In genomic region chr12:56129914-56130495, GRCh38 we compare ENCODE assay signal across 8 cellular contexts. TPM values are rescaled to one million over a fixed set of nuclear protein-coding genes. Genes with fewer than 3 reads are reported as not detected.
DNase-seq lines count a peak whose midpoint lies in the region; TF ChIP-seq lines count a peak whose summit lies in the region.
"Not testable (repeated sequence)": the region's sequence is repeated elsewhere in the genome, so short reads cannot be mapped to it uniquely, and the experiment has no call there.

No MANE protein-coding gene starts in this region.

- H3K27ac Mint-ChIP-seq in activated naive CD8-positive, alpha-beta T cell treated with anti-CD3 and anti-CD28 coated beads for 36 hours, result peak overlapping the region; percentile 97
- not testable (repeated sequence) for H3K27ac Mint-ChIP-seq in endodermal cell
- H3K27ac Mint-ChIP-seq in immature natural killer cell (peak overlapping the region; percentile 94 to 98 (median 97)), nephron (peak overlapping the region; percentile 54 to 90 (median 70))
- H3K27ac Mint-ChIP-seq in stimulated activated naive CD8-positive, alpha-beta T cell treated with anti-CD3 and anti-CD28 coated beads, Interleukin-15, Interleukin-2, amounts not matched to agents 100 ng/mL and 50 ng/mL, for 24 hours, result peak overlapping the region; percentile 88

- not testable (repeated sequence) for H3K9me3 ChIP-seq in SK-N-SH; endodermal cell (ENCODE audit: control insufficient read depth, low read length)

- TF ChIP-seq RAD21 in SK-N-SH (IDR thresholded peaks at IDR 0.05; ENCODE audit: low read length), result not testable (repeated sequence)

- H3K27ac ChIP-seq in SK-N-SH (ENCODE audit: low read depth in 2 of 2, low read length in 1 of 2), result peak overlapping the region; percentile 74 to 85; a peak in 2 of 4 replicates
- not testable (repeated sequence) for H3K27ac ChIP-seq in endodermal cell (ENCODE audit: low read depth, low read length)

- H3K27me3 Mint-ChIP-seq in activated naive CD8-positive, alpha-beta T cell treated with anti-CD3 and anti-CD28 coated beads for 36 hours; endodermal cell (ENCODE audit: insufficient read depth); nephron (ENCODE audit: low read depth); stimulated activated naive CD8-positive, alpha-beta T cell treated with anti-CD3 and anti-CD28 coated beads, Interleukin-15, Interleukin-2, amounts not matched to agents 100 ng/mL and 50 ng/mL, for 24 hours: not testable (repeated sequence)
- H3K27me3 Mint-ChIP-seq in immature natural killer cell (ENCODE audit: low read depth in 3 of 3), result peaks cover 10 to 21% (median 11%) of the 10 kb centered on the region in 3 donors

- peak overlapping the region; percentile 88 for H3K9ac ChIP-seq in SK-N-SH
- peak overlapping the region; percentile 78 for H3K9ac ChIP-seq in endodermal cell (ENCODE audit: extremely low read depth, low read length, poor library complexity, severe bottlenecking)

- POLR2A ChIA-PET in SK-N-SH (lab: Yijun Ruan, JAX), result interaction anchor here (0.7 to 2.7 kb wide), 3 partner anchors 12 to 25 kb away, joined by 3 to 14 read pairs (median 4); partner anchors contain the start of gene PA2G4

- not testable (repeated sequence) for H2AFZ ChIP-seq in SK-N-SH (ENCODE audit: low read depth)

- peak overlapping the region; percentile 98 for H3K4me2 ChIP-seq in SK-N-SH

- peak overlapping the region; percentile 95 for H3K4me3 Mint-ChIP-seq in activated naive CD8-positive, alpha-beta T cell treated with anti-CD3 and anti-CD28 coated beads for 36 hours
- peak overlapping the region; percentile 89 for H3K4me3 Mint-ChIP-seq in endodermal cell
- H3K4me3 Mint-ChIP-seq in immature natural killer cell, result peak overlapping the region; percentile 93 to 99 (median 98)
- H3K4me3 Mint-ChIP-seq in nephron, result peak overlapping the region; percentile 92 to 97 (median 95)
- peak overlapping the region; percentile 99 for H3K4me3 Mint-ChIP-seq in stimulated activated naive CD8-positive, alpha-beta T cell treated with anti-CD3 and anti-CD28 coated beads, Interleukin-15, Interleukin-2, amounts not matched to agents 100 ng/mL and 50 ng/mL, for 24 hours

- peak overlapping the region; percentile 95 for H3K4me3 ChIP-seq in AG09309 (ENCODE audit: control insufficient read depth, low read depth, low read length)
- H3K4me3 ChIP-seq in HFF-Myc (replicated peaks; ENCODE audit: low read depth, low read length), result peak overlapping the region; percentile 88
- peak overlapping the region; percentile 67 to 89 for H3K4me3 ChIP-seq in SK-N-SH (ENCODE audit: low read depth in 2 of 2, low read length in 1 of 2)
- peak overlapping the region; percentile 94 for H3K4me3 ChIP-seq in endodermal cell (ENCODE audit: low read length)

- not testable (repeated sequence) for H4K20me1 ChIP-seq in SK-N-SH (ENCODE audit: insufficient read depth)

- H3K36me3 Mint-ChIP-seq in activated naive CD8-positive, alpha-beta T cell treated with anti-CD3 and anti-CD28 coated beads for 36 hours, result peaks cover 51% of the 10 kb centered on the region
- H3K36me3 Mint-ChIP-seq in endodermal cell (ENCODE audit: low read depth) (peaks cover 44% of the 10 kb centered on the region), immature natural killer cell (peaks cover 21 to 45% (median 29%) of the 10 kb centered on the region in 3 donors), nephron (ENCODE audit: low read depth) (peaks cover 41% of the 10 kb centered on the region)
- H3K36me3 Mint-ChIP-seq in stimulated activated naive CD8-positive, alpha-beta T cell treated with anti-CD3 and anti-CD28 coated beads, Interleukin-15, Interleukin-2, amounts not matched to agents 100 ng/mL and 50 ng/mL, for 24 hours (ENCODE audit: low read depth), result peaks cover 54% of the 10 kb centered on the region

- not testable (repeated sequence) for H3K9me2 ChIP-seq in SK-N-SH

- not testable (repeated sequence) for H3K27me3 ChIP-seq in SK-N-SH (ENCODE audit: insufficient read depth); endodermal cell (ENCODE audit: control insufficient read depth, insufficient read depth, low read length, poor library complexity, severe bottlenecking)

- peaks cover 46% of the 10 kb centered on the region for H3K79me2 ChIP-seq in SK-N-SH (ENCODE audit: insufficient read depth)

- peaks cover 60% of the 10 kb centered on the region for H3K4me1 Mint-ChIP-seq in activated naive CD8-positive, alpha-beta T cell treated with anti-CD3 and anti-CD28 coated beads for 36 hours
- peaks cover 22% of the 10 kb centered on the region for H3K4me1 Mint-ChIP-seq in endodermal cell
- H3K4me1 Mint-ChIP-seq in immature natural killer cell, result peaks cover 55 to 59% of the 10 kb centered on the region in 2 donors
- H3K4me1 Mint-ChIP-seq in nephron, result peaks cover 41% of the 10 kb centered on the region
- peaks cover 66% of the 10 kb centered on the region for H3K4me1 Mint-ChIP-seq in stimulated activated naive CD8-positive, alpha-beta T cell treated with anti-CD3 and anti-CD28 coated beads, Interleukin-15, Interleukin-2, amounts not matched to agents 100 ng/mL and 50 ng/mL, for 24 hours (ENCODE audit: low read depth)

- peaks cover 25% of the 10 kb centered on the region for H3F3A ChIP-seq in SK-N-SH (replicated peaks; ENCODE audit: insufficient read depth)

- H3K9me3 Mint-ChIP-seq in activated naive CD8-positive, alpha-beta T cell treated with anti-CD3 and anti-CD28 coated beads for 36 hours; endodermal cell; immature natural killer cell; nephron; stimulated activated naive CD8-positive, alpha-beta T cell treated with anti-CD3 and anti-CD28 coated beads, Interleukin-15, Interleukin-2, amounts not matched to agents 100 ng/mL and 50 ng/mL, for 24 hours: not testable (repeated sequence)

- not testable (repeated sequence) for DNase-seq in AG09309 (ENCODE audit: low read depth); HFF-Myc (ENCODE audit: extremely low read depth, low read depth); SK-N-SH; activated naive CD8-positive, alpha-beta T cell treated with anti-CD3 and anti-CD28 coated beads for 36 hours; endodermal cell; immature natural killer cell

- not testable (repeated sequence) for TF ChIP-seq EP300 in SK-N-SH (IDR thresholded peaks at IDR 0.05; ENCODE audit: borderline replicate concordance in 1 of 2, low read depth in 1 of 2, low read length in 1 of 2)

- H3K36me3 ChIP-seq in SK-N-SH (replicated peaks in 1 of 2; ENCODE audit: control insufficient read depth in 1 of 2, insufficient read depth in 2 of 2, low read length in 1 of 2), result peaks cover 37 to 42% of the 10 kb centered on the region in 2 experiments
- H3K36me3 ChIP-seq in endodermal cell (ENCODE audit: control insufficient read depth, insufficient read depth, low read length), result peaks cover 46% of the 10 kb centered on the region

- not testable (repeated sequence) for TF ChIP-seq CTCF in AG09309 (IDR thresholded peaks at IDR 0.05; ENCODE audit: control insufficient read depth, insufficient read depth, low read depth, low read length, missing control alignments); HFF-Myc (IDR thresholded peaks at IDR 0.05; ENCODE audit: low read depth, low read length, missing control alignments); SK-N-SH (IDR thresholded peaks at IDR 0.05); endodermal cell (conservative IDR thresholded peaks at IDR 0.05); nephron (IDR thresholded peaks at IDR 0.05; ENCODE audit: unreplicated experiment in 3 of 3)

- WGBS in SK-N-SH (ENCODE audit: low lambda C conversion rate), result 90% methylated on average over 22 of the region's 22 CpGs
- 80 to 86% methylated on average over 17 to 22 of the region's 22 CpGs for WGBS in endodermal cell (ENCODE audit: insufficient coverage in 1 of 2, insufficient read length in 1 of 2), 2 experiments

- H3K4me1 ChIP-seq in SK-N-SH (ENCODE audit: control insufficient read depth in 1 of 2, insufficient read depth in 2 of 2, low read depth in 1 of 2, low read length in 1 of 2), result peaks cover 13 to 23% of the 10 kb centered on the region in 2 experiments
- H3K4me1 ChIP-seq in endodermal cell (ENCODE audit: control insufficient read depth, insufficient read depth, low read length), result not testable (repeated sequence)

- CTCF ChIA-PET in SK-N-SH (lab: Yijun Ruan, JAX), result interaction anchor here (0.8 to 16.0 kb wide), 8 partner anchors 9 to 204 kb away, joined by 3 to 272 read pairs (median 4); partner anchors contain the start of genes MYL6, PAN2 and SMARCC2

RNA-seq across cellular contexts. Expression of gene ESYT1, which starts 1.9 kb away (rescaled TPM):
- polyA plus RNA-seq in SK-N-SH (2012; rRNA removed) (132 and 143 TPM in 2 replicates), immature natural killer cell (100 to 1,000 TPM; 217 to 502 (median 273) TPM)
- 76.6 and 100 TPM in 2 replicates for polyA plus RNA-seq in SK-N-SH (2012; cell fraction: cytosol; rRNA removed)
- 203 and 237 TPM in 2 replicates for polyA plus RNA-seq in SK-N-SH (2012; cell fraction: nucleus; rRNA removed)
- 100 to 1,000 TPM; 153 to 155 TPM for total RNA-seq in activated naive CD8-positive, alpha-beta T cell treated with anti-CD3 and anti-CD28 coated beads for 36 hours
- 100 to 1,000 TPM in 1 of 2 donors, 10 to 100 TPM in 1; 97.0 to 118 TPM for total RNA-seq in endodermal cell
- 55.5 TPM for polyA plus RNA-seq in endodermal cell (2013, experiment 1 of 2)
- polyA plus RNA-seq in endodermal cell (2013, experiment 2 of 2), result 64.1 TPM

RNA-seq across cellular contexts. Expression of gene ZC3H10, which starts 11.9 kb away (rescaled TPM):
- polyA plus RNA-seq in SK-N-SH (2012; rRNA removed), result 1.9 and 2.0 TPM in 2 replicates
- polyA plus RNA-seq in SK-N-SH (2012; cell fraction: cytosol; rRNA removed), result 1.1 and 1.3 TPM in 2 replicates
- polyA plus RNA-seq in SK-N-SH (2012; cell fraction: nucleus; rRNA removed), result 4.3 and 4.4 TPM in 2 replicates
- 1 to 10 TPM; 6.9 to 7.2 TPM for total RNA-seq in activated naive CD8-positive, alpha-beta T cell treated with anti-CD3 and anti-CD28 coated beads for 36 hours
- total RNA-seq in endodermal cell, result 1 to 10 TPM; 7.9 to 9.1 TPM
- polyA plus RNA-seq in endodermal cell (2013, experiment 1 of 2), result 6.1 TPM
- polyA plus RNA-seq in endodermal cell (2013, experiment 2 of 2), result 4.3 TPM
- 1 to 10 TPM in 2 of 3 donors, under 1 TPM in 1; 0.86 to 4.2 (median 1.3) TPM for polyA plus RNA-seq in immature natural killer cell

RNA-seq across cellular contexts. Expression of gene RPL41, which starts 13.6 kb away (rescaled TPM):
- polyA plus RNA-seq in SK-N-SH (2012; rRNA removed) (11,334 and 12,464 TPM in 2 replicates), immature natural killer cell (1,000 to 10,000 TPM; 2,591 to 7,233 (median 3,803) TPM)
- 13,670 and 22,985 TPM in 2 replicates for polyA plus RNA-seq in SK-N-SH (2012; cell fraction: cytosol; rRNA removed)
- 3,083 and 6,187 TPM in 2 replicates for polyA plus RNA-seq in SK-N-SH (2012; cell fraction: nucleus; rRNA removed)
- total RNA-seq in activated naive CD8-positive, alpha-beta T cell treated with anti-CD3 and anti-CD28 coated beads for 36 hours, result 1,000 to 10,000 TPM; 5,444 to 5,630 TPM
- total RNA-seq in endodermal cell, result 1,000 to 10,000 TPM; 4,305 to 4,379 TPM
- polyA plus RNA-seq in endodermal cell (2013, experiment 1 of 2), result 4,554 TPM
- 4,086 TPM for polyA plus RNA-seq in endodermal cell (2013, experiment 2 of 2)

RNA-seq across cellular contexts. Expression of gene MYL6B, which starts 22.4 kb away (rescaled TPM):
- 203 and 234 TPM in 2 replicates for polyA plus RNA-seq in SK-N-SH (2012; rRNA removed)
- polyA plus RNA-seq in SK-N-SH (2012; cell fraction: cytosol; rRNA removed), result 217 and 220 TPM in 2 replicates
- 99.3 and 133 TPM in 2 replicates for polyA plus RNA-seq in SK-N-SH (2012; cell fraction: nucleus; rRNA removed)
- 10 to 100 TPM; 67.9 to 76.2 TPM for total RNA-seq in activated naive CD8-positive, alpha-beta T cell treated with anti-CD3 and anti-CD28 coated beads for 36 hours
- 100 to 1,000 TPM; 153 to 191 TPM for total RNA-seq in endodermal cell
- polyA plus RNA-seq in endodermal cell (2013, experiment 1 of 2), result 175 TPM
- polyA plus RNA-seq in endodermal cell (2013, experiment 2 of 2), result 170 TPM
- 10 to 100 TPM in 1 of 3 donors, 1 to 10 TPM in 2; 1.5 to 12.9 (median 9.3) TPM for polyA plus RNA-seq in immature natural killer cell

RNA-seq across cellular contexts. Expression of gene PA2G4, which starts 25.6 kb away (rescaled TPM):
- 207 and 213 TPM in 2 replicates for polyA plus RNA-seq in SK-N-SH (2012; rRNA removed)
- polyA plus RNA-seq in SK-N-SH (2012; cell fraction: cytosol; rRNA removed), result 228 and 238 TPM in 2 replicates
- polyA plus RNA-seq in SK-N-SH (2012; cell fraction: nucleus; rRNA removed), result 79.9 and 168 TPM in 2 replicates
- total RNA-seq in activated naive CD8-positive, alpha-beta T cell treated with anti-CD3 and anti-CD28 coated beads for 36 hours, result 100 to 1,000 TPM; 552 to 588 TPM
- total RNA-seq in endodermal cell, result 100 to 1,000 TPM; 128 to 161 TPM
- polyA plus RNA-seq in endodermal cell (2013, experiment 1 of 2), result 155 TPM
- polyA plus RNA-seq in endodermal cell (2013, experiment 2 of 2), result 147 TPM
- polyA plus RNA-seq in immature natural killer cell, result 100 to 1,000 TPM; 192 to 222 (median 214) TPM
